Comparison of ENCODE assay signal across 8 cellular contexts in the genomic region with DNA sequence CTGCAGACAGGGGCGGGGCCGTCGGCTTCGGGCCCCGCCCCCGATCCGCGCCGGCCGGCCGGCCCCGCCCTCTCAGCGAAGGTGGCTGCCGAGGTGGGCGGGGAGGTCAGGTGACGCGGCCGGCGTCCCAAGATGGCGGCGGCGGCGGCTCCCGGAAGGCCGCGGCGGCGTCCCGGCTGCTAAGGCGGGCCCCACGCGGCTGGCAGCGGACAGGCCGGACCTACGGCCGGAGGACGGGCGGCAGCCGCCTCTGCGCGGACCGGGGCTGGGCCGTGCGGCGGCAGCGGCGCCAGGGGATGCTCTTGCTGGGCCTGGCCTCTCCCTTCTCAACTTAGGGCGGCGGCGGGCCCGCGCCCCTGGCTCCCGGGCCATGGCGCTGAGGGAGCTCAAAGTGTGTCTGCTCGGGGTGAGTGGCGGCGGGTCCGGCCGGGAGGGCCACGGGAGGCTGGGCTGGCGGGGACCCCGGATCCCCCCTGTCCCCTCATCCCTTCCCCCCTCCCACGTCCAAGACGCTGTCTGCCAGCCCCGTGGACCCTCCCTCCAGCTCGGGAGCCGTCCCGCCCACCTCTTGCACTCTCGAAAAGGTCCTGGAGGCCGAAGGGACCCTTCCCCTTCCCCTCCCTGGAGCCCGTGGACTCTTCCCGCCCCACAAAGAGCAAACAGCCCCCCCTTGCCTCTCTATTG. TPM values are rescaled to one million over a fixed set of nuclear protein-coding genes. Genes with fewer than 3 reads are reported as not detected.
A peak's percentile ranks its signal among the peaks of the same experiment; 100 is the strongest.
DNase-seq lines count a peak whose midpoint lies in the region; ATAC-seq and TF ChIP-seq lines count a peak whose summit lies in the region.

A gene with protein sequence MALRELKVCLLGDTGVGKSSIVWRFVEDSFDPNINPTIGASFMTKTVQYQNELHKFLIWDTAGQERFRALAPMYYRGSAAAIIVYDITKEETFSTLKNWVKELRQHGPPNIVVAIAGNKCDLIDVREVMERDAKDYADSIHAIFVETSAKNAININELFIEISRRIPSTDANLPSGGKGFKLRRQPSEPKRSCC (plus strand): TSS at position 109 of the 684 bp plus-strand sequence. CDS start 262 bp downstream, at position 371.

- H3K4me2 ChIP-seq in HCT116 (ENCODE audit: low read length) = peak within 1 kb of the TSS; percentile 86

- TF ChIP-seq POLR2A in HCT116 (IDR thresholded peaks at IDR 0.05; ENCODE audit: borderline replicate concordance, extremely low read depth, insufficient read depth, insufficient read length) = peak; percentile 63

- TF ChIP-seq CTCF in GM12875 (IDR thresholded peaks at IDR 0.05; ENCODE audit: borderline replicate concordance, insufficient read depth, low read depth, low read length) = no peak
- no peak for TF ChIP-seq CTCF in HCT116 (IDR thresholded peaks at IDR 0.05 in 2 of 3, conservative IDR thresholded peaks at IDR 0.05 in 1 of 3; ENCODE audit: borderline replicate concordance in 1 of 3, insufficient read depth in 1 of 3, low read depth in 2 of 3, low read length in 2 of 3)
- no peak for TF ChIP-seq CTCF in astrocyte of the cerebellum (IDR thresholded peaks at IDR 0.05; ENCODE audit: low read depth, low read length, missing control alignments)
- TF ChIP-seq CTCF in retinal pigment epithelial cell (conservative IDR thresholded peaks at IDR 0.05; ENCODE audit: low read depth, low read length) = no peak

- no peaks in the 10 kb centered on the region for H3K9me2 ChIP-seq in HCT116 (ENCODE audit: insufficient read depth)

- H3K4me3 ChIP-seq in GM12875 (ENCODE audit: low read depth, low read length) (peak within 1 kb of the TSS; percentile 72), HCT116 (replicated peaks in 1 of 2; ENCODE audit: low read depth in 1 of 2, low read length in 2 of 2) (peak within 1 kb of the TSS; percentile 90 to 94), astrocyte of the cerebellum (ENCODE audit: low read depth, low read length) (peak within 1 kb of the TSS; percentile 92), retinal pigment epithelial cell (ENCODE audit: low read length) (peak within 1 kb of the TSS; percentile 90)

- peak; percentile 39 for DNase-seq in HCT116 (ENCODE audit: low read depth, low spot score)
- DNase-seq in MV-4-11 (lab: John Stamatoyannopoulos, UW) = peak; percentile 51
- peak; percentile 81 for DNase-seq in T-helper 9 cell
- DNase-seq in astrocyte of the cerebellum (ENCODE audit: low read depth) = peak; percentile 37
- DNase-seq in hippocampal formation (lab: John Stamatoyannopoulos, UW) = peak; percentile 28 to 50
- no peak for DNase-seq in retinal pigment epithelial cell (ENCODE audit: low read depth)
- no peak for DNase-seq in GF-D8 (lab: John Stamatoyannopoulos, UW)

- H3K36me3 ChIP-seq in HCT116 (ENCODE audit: control insufficient read depth in 1 of 2, insufficient read depth in 2 of 2, low read length in 2 of 2) = peaks cover 0 to 7% of the 10 kb centered on the region in 2 experiments; a peak in 1 of 4 replicates

- H3K9me3 ChIP-seq in HCT116 (ENCODE audit: control insufficient read depth in 1 of 2, insufficient read depth in 1 of 2, low read depth in 1 of 2, low read length in 2 of 2) = no peaks in the 10 kb centered on the region

- H4K20me1 ChIP-seq in HCT116 (ENCODE audit: insufficient read depth) = no peaks in the 10 kb centered on the region

- peak within 1 kb of the TSS; percentile 60 for H2AFZ ChIP-seq in HCT116 (ENCODE audit: low read depth, low read length, poor library complexity, severe bottlenecking)

- peak within 1 kb of the TSS; percentile 85 for H3K27ac ChIP-seq in HCT116 (ENCODE audit: low read depth, low read length)

- peak; percentile 86 for ATAC-seq in HCT116

- RAD21 ChIA-PET in HCT116 (lab: Charles Lee; ENCODE audit: low non-redundant PET in 1 of 2, low total read pairs in 2 of 2, uncharacterized antibody in 2 of 2, unreplicated experiment in 2 of 2) = no interaction called here

- no peak for TF ChIP-seq RAD21 in HCT116 (IDR thresholded peaks at IDR 0.05; ENCODE audit: low read depth)

- peaks cover 9 to 26% of the 10 kb centered on the region in 2 experiments; a peak in 3 of 4 replicates for H3K4me1 ChIP-seq in HCT116 (ENCODE audit: control insufficient read depth in 1 of 2, insufficient read depth in 2 of 2, low read length in 2 of 2)

- H3K79me2 ChIP-seq in HCT116 (ENCODE audit: insufficient read depth, low read length) = peaks cover 19% of the 10 kb centered on the region

- CTCF ChIA-PET in HCT116 (lab: Charles Lee) = no interaction called here

- BruUV-seq in HCT116 (replicated peaks; lab: Mats Ljungman, UMichigan) = no TSS peak

- in situ Hi-C loops in astrocyte of the cerebellum (cut with HindIII; ENCODE audit: low sequenced_read_pairs) = no loop called here

- peak within 1 kb of the TSS; percentile 86 for H3K9ac ChIP-seq in HCT116 (ENCODE audit: low read length)

- POLR2A ChIA-PET in HCT116 (lab: Charles Lee) = no interaction called here

- intact Hi-C loops in HCT116 (cut with micrococcal nuclease) = loop anchor here (2.0 kb wide), 1 partner anchor 79 kb away; a partner anchor contains a TSS

- no peaks in the 10 kb centered on the region for H3K27me3 ChIP-seq in HCT116 (ENCODE audit: insufficient read depth, low read length)

TF ChIP-seq in HCT116, 20 proteins besides CTCF, POLR2A, EP300 and RAD21 (continues in another document):
- TF ChIP-seq EGR1 (IDR thresholded peaks at IDR 0.05; ENCODE audit: low read depth) (0 out of 2 replicates have a peak, but pooled peaks have one; percentile 14), FOSL1 (IDR thresholded peaks at IDR 0.05; ENCODE audit: low read depth) (no peak), ZNF274 (IDR thresholded peaks at IDR 0.05; ENCODE audit: low read depth, low read length) (no peak), EZH2phosphoT487 (IDR thresholded peaks at IDR 0.05; ENCODE audit: borderline replicate concordance) (no peak), SIN3A (IDR thresholded peaks at IDR 0.05; ENCODE audit: low read depth) (peak; percentile 43; the same call in 1 of the 2 replicates), SP1 (IDR thresholded peaks at IDR 0.05; ENCODE audit: low read depth) (0 out of 2 replicates have a peak, but pooled peaks have one; percentile 3), JUND (IDR thresholded peaks at IDR 0.05) (no peak), CEBPB (IDR thresholded peaks at IDR 0.05; ENCODE audit: low read depth) (no peak), ELF1 (IDR thresholded peaks at IDR 0.05; ENCODE audit: borderline replicate concordance, low read depth) (no peak), TCF7L2 (IDR thresholded peaks at IDR 0.05; ENCODE audit: borderline replicate concordance, extremely low read depth, insufficient read depth, insufficient read length) (no peak), SRF (IDR thresholded peaks at IDR 0.05; ENCODE audit: low read depth) (no peak), ZFX (IDR thresholded peaks at IDR 0.05) (peak; percentile 97), EZH2 (IDR thresholded peaks at IDR 0.05) (no peak), YY1 (IDR thresholded peaks at IDR 0.05; ENCODE audit: extremely low read depth, insufficient replicate concordance, low read depth, low read length) (peak; percentile 93)
- TF ChIP-seq, protein P1, sequence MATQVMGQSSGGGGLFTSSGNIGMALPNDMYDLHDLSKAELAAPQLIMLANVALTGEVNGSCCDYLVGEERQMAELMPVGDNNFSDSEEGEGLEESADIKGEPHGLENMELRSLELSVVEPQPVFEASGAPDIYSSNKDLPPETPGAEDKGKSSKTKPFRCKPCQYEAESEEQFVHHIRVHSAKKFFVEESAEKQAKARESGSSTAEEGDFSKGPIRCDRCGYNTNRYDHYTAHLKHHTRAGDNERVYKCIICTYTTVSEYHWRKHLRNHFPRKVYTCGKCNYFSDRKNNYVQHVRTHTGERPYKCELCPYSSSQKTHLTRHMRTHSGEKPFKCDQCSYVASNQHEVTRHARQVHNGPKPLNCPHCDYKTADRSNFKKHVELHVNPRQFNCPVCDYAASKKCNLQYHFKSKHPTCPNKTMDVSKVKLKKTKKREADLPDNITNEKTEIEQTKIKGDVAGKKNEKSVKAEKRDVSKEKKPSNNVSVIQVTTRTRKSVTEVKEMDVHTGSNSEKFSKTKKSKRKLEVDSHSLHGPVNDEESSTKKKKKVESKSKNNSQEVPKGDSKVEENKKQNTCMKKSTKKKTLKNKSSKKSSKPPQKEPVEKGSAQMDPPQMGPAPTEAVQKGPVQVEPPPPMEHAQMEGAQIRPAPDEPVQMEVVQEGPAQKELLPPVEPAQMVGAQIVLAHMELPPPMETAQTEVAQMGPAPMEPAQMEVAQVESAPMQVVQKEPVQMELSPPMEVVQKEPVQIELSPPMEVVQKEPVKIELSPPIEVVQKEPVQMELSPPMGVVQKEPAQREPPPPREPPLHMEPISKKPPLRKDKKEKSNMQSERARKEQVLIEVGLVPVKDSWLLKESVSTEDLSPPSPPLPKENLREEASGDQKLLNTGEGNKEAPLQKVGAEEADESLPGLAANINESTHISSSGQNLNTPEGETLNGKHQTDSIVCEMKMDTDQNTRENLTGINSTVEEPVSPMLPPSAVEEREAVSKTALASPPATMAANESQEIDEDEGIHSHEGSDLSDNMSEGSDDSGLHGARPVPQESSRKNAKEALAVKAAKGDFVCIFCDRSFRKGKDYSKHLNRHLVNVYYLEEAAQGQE (IDR thresholded peaks at IDR 0.05; ENCODE audit: low read depth) = no peak
- TF ChIP-seq, protein P2, sequence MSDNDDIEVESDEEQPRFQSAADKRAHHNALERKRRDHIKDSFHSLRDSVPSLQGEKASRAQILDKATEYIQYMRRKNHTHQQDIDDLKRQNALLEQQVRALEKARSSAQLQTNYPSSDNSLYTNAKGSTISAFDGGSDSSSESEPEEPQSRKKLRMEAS (IDR thresholded peaks at IDR 0.05) = no peak
- TF ChIP-seq, protein P3, sequence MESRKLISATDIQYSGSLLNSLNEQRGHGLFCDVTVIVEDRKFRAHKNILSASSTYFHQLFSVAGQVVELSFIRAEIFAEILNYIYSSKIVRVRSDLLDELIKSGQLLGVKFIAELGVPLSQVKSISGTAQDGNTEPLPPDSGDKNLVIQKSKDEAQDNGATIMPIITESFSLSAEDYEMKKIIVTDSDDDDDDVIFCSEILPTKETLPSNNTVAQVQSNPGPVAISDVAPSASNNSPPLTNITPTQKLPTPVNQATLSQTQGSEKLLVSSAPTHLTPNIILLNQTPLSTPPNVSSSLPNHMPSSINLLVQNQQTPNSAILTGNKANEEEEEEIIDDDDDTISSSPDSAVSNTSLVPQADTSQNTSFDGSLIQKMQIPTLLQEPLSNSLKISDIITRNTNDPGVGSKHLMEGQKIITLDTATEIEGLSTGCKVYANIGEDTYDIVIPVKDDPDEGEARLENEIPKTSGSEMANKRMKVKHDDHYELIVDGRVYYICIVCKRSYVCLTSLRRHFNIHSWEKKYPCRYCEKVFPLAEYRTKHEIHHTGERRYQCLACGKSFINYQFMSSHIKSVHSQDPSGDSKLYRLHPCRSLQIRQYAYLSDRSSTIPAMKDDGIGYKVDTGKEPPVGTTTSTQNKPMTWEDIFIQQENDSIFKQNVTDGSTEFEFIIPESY (IDR thresholded peaks at IDR 0.05; ENCODE audit: extremely low read depth, insufficient replicate concordance, low read length) = no peak

RNA-seq across cellular contexts. Expression of the gene that starts here (rescaled TPM):
- total RNA-seq in HCT116 (2021; ENCODE audit: unreplicated experiment) = 9.9 TPM
- 3.3 TPM in 2 replicates for polyA plus RNA-seq in HCT116 (2012)

Comparison
In these comparisons a context has a peak if more than half of its experiments do, and no peak if none do; other contexts are left out.
1. DNase-seq: peak in HCT116 (single experiment), MV-4-11 (single experiment), T-helper 9 cell (single experiment), astrocyte of the cerebellum (single experiment) and hippocampal formation (2 of 2); none in retinal pigment epithelial cell (single experiment) and GF-D8 (single experiment).
2. Peak in every context shown above with its lines, with median percentiles within 50 percentile points of each other: H3K4me3 ChIP-seq.